26 cellular contexts compared by ENCODE assay signal in the genomic region with DNA sequence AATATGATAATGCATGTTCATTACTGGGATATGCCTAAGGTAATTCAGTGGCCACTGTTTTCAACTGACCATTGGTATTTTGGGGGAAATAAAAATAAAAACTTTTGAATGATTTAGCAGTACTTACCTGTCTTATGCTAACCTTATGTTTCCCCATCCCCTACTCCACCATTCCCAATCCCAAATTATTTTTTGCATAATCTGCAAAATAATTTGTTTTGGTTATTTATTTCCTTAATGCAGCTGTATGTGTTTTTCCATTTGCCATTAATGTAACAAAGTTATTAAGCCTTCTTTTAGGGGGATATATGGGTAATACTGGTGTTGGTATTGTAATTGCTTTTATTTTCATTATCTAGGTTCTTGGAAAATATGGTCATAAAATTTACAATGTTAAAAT.
"Had no signal": no experiment of that assay in that cellular context is flagged by ENCODE, and none has a peak within 500 bp of the region (broad histone marks: within the 10 kb centered on the region; RNA-seq: fewer than 3 reads in every experiment).

No MANE protein-coding gene starts in this region.

- DNase-seq: Kasumi-1; MG63; MV-4-11; NCI-H1092; NCI-H1417 treated with DMSO at 0.1 percent for 48 hours; NCI-H1436 treated with DMSO at 0.1 percent for 48 hours; NCI-H1694 treated with DMSO at 0.1 percent for 48 hours; NCI-H187 treated with DMSO at 0.1 percent for 48 hours; NCI-H2029; NCI-H2171 treated with DMSO at 0.1 percent for 48 hours; NCI-H2227 treated with DMSO at 0.1 percent for 48 hours; NCI-H510A treated with DMSO at 0.1 percent for 48 hours; NCI-H524 treated with DMSO at 0.1 percent for 48 hours; NCI-H526 treated with DMSO at 0.1 percent for 48 hours; NCI-H774; NK-92 treated with Interleukin-12 subunit alpha and Interleukin-12 subunit beta, amount 100 ng/mL, for 24 hours; PC-9; SHP77; SIG-M5; SJCRH30; T-cell had no signal

- H3K4me3 ChIP-seq: MG63, PC-9, SJCRH30, SK-N-MC had no signal

- H3K27ac ChIP-seq: PC-9, RWPE1, SJCRH30, SK-N-MC had no signal

- H3K4me2 ChIP-seq: PC-9 had no signal

- H3K9me3 ChIP-seq: MG63 had no signal

- H3K27me3 ChIP-seq: MG63, SJCRH30 had no signal

- H2AFZ ChIP-seq: PC-9 had no signal

- H3K36me3 ChIP-seq: MG63, SJCRH30 had no signal

- ATAC-seq: Panc1, Right ventricle myocardium inferior, SK-N-SH treated with all-trans-retinoic acid at 6 μM for 48 hours, T-cell had no signal
